In genomic region chr11:70065318-70066135, GRCh38 we compare ENCODE assay signal across 27 cellular contexts. TPM values are rescaled to one million over a fixed set of nuclear protein-coding genes. Genes with fewer than 3 reads are reported as not detected.
DNase-seq lines count a peak whose midpoint lies in the region; ATAC-seq, FAIRE-seq and TF ChIP-seq lines count a peak whose summit lies in the region.
"Had no signal": no experiment of that assay in that cellular context is flagged by ENCODE, and none has a peak within 500 bp of the region (broad histone marks: within the 10 kb centered on the region; RNA-seq: fewer than 3 reads in every experiment).

No MANE protein-coding gene starts in this region.

- 87 to 89% methylated on average over 25 of the region's 25 CpGs for WGBS in sigmoid colon, 2 donors

- H3K4me3 ChIP-seq in H7 (ENCODE audit: insufficient read depth, low read depth, low read length) (no peak overlapping the region), RWPE2 (ENCODE audit: severe bottlenecking) (no peak overlapping the region), kidney (ENCODE audit: low read length in 2 of 2) (no peak overlapping the region), sigmoid colon (no peak overlapping the region)
- H3K4me3 ChIP-seq: ascending aorta, esophagus squamous epithelium, gastrocnemius medialis, lung, pancreas, uterus had no signal

- H3K36me3 ChIP-seq in H7 (replicated peaks; ENCODE audit: control insufficient read depth, insufficient read depth, low read length): no peaks in the 10 kb centered on the region
- no peaks in the 10 kb centered on the region for H3K36me3 ChIP-seq in RWPE2 (ENCODE audit: low read depth)
- no peaks in the 10 kb centered on the region for H3K36me3 ChIP-seq in kidney (ENCODE audit: control insufficient read depth in 1 of 2, insufficient read depth in 2 of 2, low read length in 2 of 2)
- H3K36me3 ChIP-seq in sigmoid colon: no peaks in the 10 kb centered on the region
- H3K36me3 ChIP-seq: ascending aorta, esophagus squamous epithelium, gastrocnemius medialis, pancreas, uterus had no signal

- no peak for FAIRE-seq in kidney (lab: Jason Lieb, UNC)
- FAIRE-seq: pancreas had no signal

- H3K27me3 ChIP-seq in H7 (ENCODE audit: control insufficient read depth, insufficient read depth, low read length) (no peaks in the 10 kb centered on the region), RWPE2 (ENCODE audit: insufficient read depth, poor library complexity, severe bottlenecking) (no peaks in the 10 kb centered on the region), sigmoid colon (peaks cover 0 to 36% (median 6%) of the 10 kb centered on the region in 3 donors)
- H3K27me3 ChIP-seq: ascending aorta, pancreas, uterus had no signal

- TF ChIP-seq CTCF in RWPE2 (IDR thresholded peaks at IDR 0.05; ENCODE audit: poor library complexity, severe bottlenecking) (no peak), kidney (IDR thresholded peaks at IDR 0.05; ENCODE audit: borderline replicate concordance, extremely low read depth, insufficient read depth) (no peak), sigmoid colon (IDR thresholded peaks at IDR 0.05) (no peak)

- intact Hi-C loops in kidney (cut with DNase I): no loop called here
- intact Hi-C loops in sigmoid colon (cut with DNase I): no loop called here

- no peak for ATAC-seq in RWPE2 (ENCODE audit: low read depth)
- no peak for ATAC-seq in GM21529 (IDR thresholded peaks at IDR 0.05; ENCODE audit: unreplicated experiment)
- ATAC-seq in stimulated activated naive B cell treated with anti-CD40 and anti-IgM and Interleukin-4, amounts not matched to agents 10 μg/mL and 1 μg/mL and 100 μg/mL, for 72 hours (replicated peaks): no peak
- ATAC-seq: CD8-positive, alpha-beta T cell; effector memory CD8-positive, alpha-beta T cell; gastrocnemius medialis; pancreas had no signal

- peaks cover 18% of the 10 kb centered on the region for H3K4me1 ChIP-seq in RWPE2 (ENCODE audit: insufficient read depth, poor library complexity, severe bottlenecking)
- no peaks in the 10 kb centered on the region for H3K4me1 ChIP-seq in kidney (ENCODE audit: control insufficient read depth in 1 of 2, insufficient read depth in 1 of 2, low read depth in 1 of 2, low read length in 2 of 2)
- H3K4me1 ChIP-seq in sigmoid colon: no peaks in the 10 kb centered on the region
- H3K4me1 ChIP-seq: ascending aorta, gastrocnemius medialis, pancreas, uterus had no signal

- no peak for TF ChIP-seq POLR2A in sigmoid colon (IDR thresholded peaks at IDR 0.05)

- H3K27ac ChIP-seq in RWPE2 (ENCODE audit: poor library complexity, severe bottlenecking): no peak overlapping the region
- H3K27ac ChIP-seq in kidney (ENCODE audit: low read depth in 2 of 2, low read length in 2 of 2): no peak overlapping the region
- H3K27ac ChIP-seq in sigmoid colon: no peak overlapping the region
- H3K27ac ChIP-seq: ascending aorta, gastrocnemius medialis, KMS-11, pancreas, uterus had no signal

- DNase-seq in H7 (peak; percentile 37), RWPE2 (ENCODE audit: low spot score) (peak; percentile 42), kidney (peak; percentile 48), sigmoid colon (peak; percentile 48), HT-29 (ENCODE audit: low spot score) (no peak)
- no peak for DNase-seq in stimulated activated naive B cell treated with anti-CD40 and anti-IgM and Interleukin-4, amounts not matched to agents 10 μg/mL and 1 μg/mL and 100 μg/mL, for 72 hours
- DNase-seq: DMS153; effector memory CD8-positive, alpha-beta T cell; esophagus squamous epithelium; gastrocnemius medialis; NCI-H2029; NCI-H345; NCI-H82; OCI-M1; pancreas; SIG-M5; uterus had no signal

- no peak overlapping the region for H3K4me3 Mint-ChIP-seq in stimulated activated naive B cell treated with anti-CD40 and anti-IgM and Interleukin-4, amounts not matched to agents 10 μg/mL and 1 μg/mL and 100 μg/mL, for 72 hours
- H3K4me3 Mint-ChIP-seq: activated naive CD8-positive, alpha-beta T cell; activated T-helper 1 cell treated with anti-CD3 and anti-CD28 coated beads, Interleukin-12 subunit alpha, Interleukin-12 subunit beta, Interleukin-2, Interleukin-4 antibody, amounts not matched to agents 30 ng/mL and 10 ng/mL and 1 ng/mL, durations not matched to agents 14 hours and 24 hours and 36 hours; CD8-positive, alpha-beta T cell; effector memory CD8-positive, alpha-beta T cell had no signal

- no peak overlapping the region for H3K9ac ChIP-seq in kidney (ENCODE audit: low read length in 2 of 2)
- H3K9ac ChIP-seq: KMS-11 had no signal

- no peaks in the 10 kb centered on the region for H3K36me3 Mint-ChIP-seq in stimulated activated naive B cell treated with anti-CD40 and anti-IgM and Interleukin-4, amounts not matched to agents 10 μg/mL and 1 μg/mL and 100 μg/mL, for 72 hours
- H3K36me3 Mint-ChIP-seq: activated naive CD8-positive, alpha-beta T cell; CD8-positive, alpha-beta T cell had no signal

- no peak for TF ChIP-seq EP300 in sigmoid colon (IDR thresholded peaks at IDR 0.05)

- H3K9me3 Mint-ChIP-seq in stimulated activated naive B cell treated with anti-CD40 and anti-IgM and Interleukin-4, amounts not matched to agents 10 μg/mL and 1 μg/mL and 100 μg/mL, for 72 hours: no peaks in the 10 kb centered on the region
- H3K9me3 Mint-ChIP-seq: activated T-helper 1 cell treated with anti-CD3 and anti-CD28 coated beads, Interleukin-12 subunit alpha, Interleukin-12 subunit beta, Interleukin-2, Interleukin-4 antibody, amounts not matched to agents 30 ng/mL and 10 ng/mL and 1 ng/mL, durations not matched to agents 14 hours and 24 hours and 36 hours; CD8-positive, alpha-beta T cell; effector memory CD8-positive, alpha-beta T cell had no signal

- H3K4me1 Mint-ChIP-seq in stimulated activated naive B cell treated with anti-CD40 and anti-IgM and Interleukin-4, amounts not matched to agents 10 μg/mL and 1 μg/mL and 100 μg/mL, for 72 hours: no peaks in the 10 kb centered on the region

- H3K27ac Mint-ChIP-seq in stimulated activated naive B cell treated with anti-CD40 and anti-IgM and Interleukin-4, amounts not matched to agents 10 μg/mL and 1 μg/mL and 100 μg/mL, for 72 hours: no peak overlapping the region
- H3K27ac Mint-ChIP-seq: activated naive CD8-positive, alpha-beta T cell; activated T-helper 1 cell treated with anti-CD3 and anti-CD28 coated beads, Interleukin-12 subunit alpha, Interleukin-12 subunit beta, Interleukin-2, Interleukin-4 antibody, amounts not matched to agents 30 ng/mL and 10 ng/mL and 1 ng/mL, durations not matched to agents 14 hours and 24 hours and 36 hours; CD8-positive, alpha-beta T cell; effector memory CD8-positive, alpha-beta T cell had no signal

- peaks cover 43 to 51% of the 10 kb centered on the region in 2 donors for H3K27me3 Mint-ChIP-seq in stimulated activated naive B cell treated with anti-CD40 and anti-IgM and Interleukin-4, amounts not matched to agents 10 μg/mL and 1 μg/mL and 100 μg/mL, for 72 hours

- no peaks in the 10 kb centered on the region for H3K9me3 ChIP-seq in RWPE2 (ENCODE audit: severe bottlenecking)
- no peaks in the 10 kb centered on the region for H3K9me3 ChIP-seq in kidney (ENCODE audit: control insufficient read depth in 1 of 2, low read length in 2 of 2)
- H3K9me3 ChIP-seq in sigmoid colon: no peaks in the 10 kb centered on the region
- H3K9me3 ChIP-seq: ascending aorta, esophagus squamous epithelium, gastrocnemius medialis, pancreas, uterus had no signal

RNA-seq across cellular contexts. Expression of gene ANO1, which starts 12.6 kb away (rescaled TPM):
- total RNA-seq in H7 (2014; rRNA removed; shearing (Covaris generic)): 1.1 and 2.3 TPM in 2 replicates
- total RNA-seq in kidney (15.1 TPM), sigmoid colon (10 to 100 TPM; 17.4 to 33.9 (median 20.2) TPM)
- polyA plus RNA-seq in kidney (ENCODE audit: insufficient read depth, low read depth, low replicate concordance) (2.0 TPM), sigmoid colon (1 to 10 TPM in 2 of 3 donors, under 1 TPM in 1; 0.60 to 5.7 (median 3.0) TPM)
- total RNA-seq in HT-29 (2014; rRNA removed; shearing (Covaris generic)): 83.2 and 114 TPM in 2 replicates
- total RNA-seq: activated T-helper 1 cell treated with anti-CD3 and anti-CD28 coated beads, Interleukin-12 subunit alpha, Interleukin-12 subunit beta, Interleukin-2, Interleukin-4 antibody, amounts not matched to agents 30 ng/mL and 10 ng/mL and 1 ng/mL, durations not matched to agents 14 hours and 24 hours and 36 hours; CD8-positive, alpha-beta T cell; G401; myocyte; T-helper 1 cell treated with Interleukin-12 subunit alpha and Interleukin-12 subunit beta and Interleukin-4 antibody, amounts not matched to agents 30 ng/mL and 1 ng/mL, for 36 hours had no signal

Comparison
In these comparisons a context has a peak if more than half of its experiments do, and no peak if none do; other contexts are left out.
1. DNase-seq: peak in H7 (single experiment), RWPE2 (single experiment), kidney (single experiment) and sigmoid colon (single experiment); none in HT-29 (single experiment) and stimulated activated naive B cell treated with anti-CD40 and anti-IgM and Interleukin-4, amounts not matched to agents 10 μg/mL and 1 μg/mL and 100 μg/mL, for 72 hours (single experiment).